Comparison of ENCODE assay signal across 8 cellular contexts in the genomic region with DNA sequence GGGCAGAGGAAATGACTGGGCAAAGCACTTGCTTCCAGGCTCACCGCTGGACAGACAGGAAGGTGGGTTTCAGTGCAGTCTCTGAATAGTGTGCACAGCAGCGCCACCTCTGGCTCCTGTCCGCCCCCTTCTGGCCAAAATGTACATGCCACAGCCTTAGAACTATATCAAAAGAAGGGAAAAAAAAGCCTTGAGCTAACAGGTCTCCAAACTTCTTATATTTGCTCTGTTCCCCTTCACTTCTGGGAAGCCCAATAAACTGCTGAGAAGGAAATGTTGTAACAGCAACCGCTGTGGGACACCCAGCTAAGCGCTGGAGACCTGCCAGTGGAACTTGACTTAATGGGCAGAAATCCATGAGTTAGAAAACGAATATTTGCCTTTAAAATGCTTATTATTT. TPM values are rescaled to one million over a fixed set of nuclear protein-coding genes. Genes with fewer than 3 reads are reported as not detected.
A peak's percentile ranks its signal among the peaks of the same experiment; 100 is the strongest.
DNase-seq lines count a peak whose midpoint lies in the region; ATAC-seq, FAIRE-seq and TF ChIP-seq lines count a peak whose summit lies in the region.

No MANE protein-coding gene starts in this region.

- H3K4me1 ChIP-seq in tibial artery = no peaks in the 10 kb centered on the region

- peak; percentile 53 for DNase-seq in DMS114 treated with DMSO at 0.1 percent for 48 hours (lab: John Stamatoyannopoulos, UW; ENCODE audit: unreplicated experiment)
- DNase-seq in KBM-7 = peak; percentile 93
- DNase-seq in RCC 7860 (ENCODE audit: low spot score) = peak; percentile 57
- DNase-seq in activated T-cell treated with anti-CD3 and anti-CD28 coated beads, Interleukin-2, amount 50 U/mL, for 4 hours = peak; percentile 60
- peak; percentile 44 for DNase-seq in fibroblast of peridontal ligament (ENCODE audit: extremely low read depth)
- DNase-seq in omental fat pad (ENCODE audit: low spot score) = peak; percentile 45
- peak in 1 of 2 donors; percentile 39 for DNase-seq in tibial artery
- no peak for DNase-seq in NCI-H128 (lab: John Stamatoyannopoulos, UW; ENCODE audit: unreplicated experiment)

- no peak for FAIRE-seq in RCC 7860 (lab: Jason Lieb, UNC)

- peaks cover 1% of the 10 kb centered on the region for H3K4me1 Mint-ChIP-seq in activated T-cell treated with anti-CD3 and anti-CD28 coated beads, Interleukin-2, amount 50 U/mL, for 4 hours (ENCODE audit: low read depth)

- no peaks in the 10 kb centered on the region for H3K9me3 ChIP-seq in tibial artery

- no peak overlapping the region for H3K4me3 ChIP-seq in tibial artery

- TF ChIP-seq CTCF in omental fat pad (IDR thresholded peaks at IDR 0.05) (no peak), tibial artery (IDR thresholded peaks at IDR 0.05) (peak; percentile 59 to 63)

- no peaks in the 10 kb centered on the region for H3K9me3 Mint-ChIP-seq in activated T-cell treated with anti-CD3 and anti-CD28 coated beads, Interleukin-2, amount 50 U/mL, for 4 hours

- peak; percentile 90 to 92 for ATAC-seq in activated T-cell treated with anti-CD3 and anti-CD28 coated beads, Interleukin-2, amount 50 U/mL, for 4 hours
- ATAC-seq in omental fat pad (ENCODE audit: low FRiP score) = peak; percentile 38

- intact Hi-C loops in tibial artery (cut with DNase I; ENCODE audit: low total_unique reads) = loop anchor here (2.0 kb wide), 1 partner anchor 253 kb away; a partner anchor contains a TSS

- no peaks in the 10 kb centered on the region for H3K27me3 Mint-ChIP-seq in activated T-cell treated with anti-CD3 and anti-CD28 coated beads, Interleukin-2, amount 50 U/mL, for 4 hours (ENCODE audit: low read depth)

- in situ Hi-C loops in KBM-7 (cut with MboI; ENCODE audit: low pct_unique_long_range_greater_than_20kb, low sequenced_read_pairs) = no loop called here

- no peak overlapping the region for H3K27ac ChIP-seq in tibial artery

- H3K4me3 Mint-ChIP-seq in activated T-cell treated with anti-CD3 and anti-CD28 coated beads, Interleukin-2, amount 50 U/mL, for 4 hours = no peak overlapping the region

- H3K27me3 ChIP-seq in tibial artery = no peaks in the 10 kb centered on the region

- peaks cover 29% of the 10 kb centered on the region for H3K36me3 Mint-ChIP-seq in activated T-cell treated with anti-CD3 and anti-CD28 coated beads, Interleukin-2, amount 50 U/mL, for 4 hours (ENCODE audit: insufficient read depth)

- H3K36me3 ChIP-seq in tibial artery = peaks cover 30 to 72% (median 34%) of the 10 kb centered on the region in 3 donors

RNA-seq across cellular contexts. Expression of a gene that starts 17.5 kb away (rescaled TPM):
- 10 to 100 TPM; 18.5 to 21.8 (median 20.0) TPM for total RNA-seq in activated T-cell treated with anti-CD3 and anti-CD28 coated beads, Interleukin-2, amount 50 U/mL, for 4 hours
- 10 to 100 TPM; 12.0 to 23.0 (median 13.3) TPM for total RNA-seq in omental fat pad

Comparison
In these comparisons a context has a peak if more than half of its experiments do, and no peak if none do; other contexts are left out.
1. CTCF ChIP-seq: peak in tibial artery (2 of 2); none in omental fat pad (0 of 3).